In genomic region chr2:11215407-11215806, GRCh38 we compare ENCODE assay signal across 33 cellular contexts.
"Had no signal": no experiment of that assay in that cellular context is flagged by ENCODE, and none has a peak within 500 bp of the region (broad histone marks: within the 10 kb centered on the region; RNA-seq: fewer than 3 reads in every experiment).

No MANE protein-coding gene starts in this region.

- H3K4me3 Mint-ChIP-seq: activated CD4-positive, alpha-beta memory T cell treated with anti-CD3 and anti-CD28 coated beads for 36 hours; activated CD4-positive, alpha-beta T cell treated with anti-CD3 and anti-CD28 coated beads for 36 hours; activated CD4-positive, alpha-beta T cell treated with anti-CD3 and anti-CD28 coated beads, Interleukin-2, amount 10 ng/mL, durations not matched to agents 24 days and 14 days; activated CD8-positive, alpha-beta memory T cell treated with anti-CD3 and anti-CD28 coated beads, Interleukin-2, amount 10 ng/mL, durations not matched to agents 7 days and 5 days; activated CD8-positive, alpha-beta T cell treated with anti-CD3 and anti-CD28 coated beads, Interleukin-2, amount 10 ng/mL, durations not matched to agents 7 days and 5 days; activated naive CD4-positive, alpha-beta T cell treated with anti-CD3 and anti-CD28 coated beads for 36 hours; activated naive CD4-positive, alpha-beta T cell treated with anti-CD3 and anti-CD28 coated beads, Interleukin-2, amount 50 U/mL, for 24 hours; activated naive CD8-positive, alpha-beta T cell treated with anti-CD3 and anti-CD28 coated beads for 36 hours; activated naive CD8-positive, alpha-beta T cell treated with anti-CD3 and anti-CD28 coated beads, Interleukin-2, amount 50 U/mL, for 24 hours; activated T-helper 1 cell treated with anti-CD3 and anti-CD28 coated beads, Interleukin-12 subunit alpha, Interleukin-12 subunit beta, Interleukin-2, Interleukin-4 antibody, amounts not matched to agents 30 ng/mL and 10 ng/mL and 1 ng/mL, durations not matched to agents 14 hours and 24 hours and 36 hours; brain had no signal

- H3K4me3 ChIP-seq: adrenal gland, ascending aorta, breast epithelium, cardiac muscle cell, colonic mucosa, esophagus squamous epithelium, gastroesophageal sphincter, heart right ventricle had no signal

- DNase-seq: activated CD4-positive, alpha-beta memory T cell treated with anti-CD3 and anti-CD28 coated beads for 36 hours; activated CD4-positive, alpha-beta T cell treated with anti-CD3 and anti-CD28 coated beads for 36 hours; activated CD4-positive, alpha-beta T cell treated with anti-CD3 and anti-CD28 coated beads, Interleukin-2, amount 10 ng/mL, durations not matched to agents 24 days and 14 days; activated CD4-positive, CD25-positive, alpha-beta regulatory T cell; activated CD4-positive, CD25-positive, alpha-beta regulatory T cell treated with anti-CD3 and anti-CD28 coated beads, Interleukin-2, amount 50 U/mL, for 72 hours; activated CD8-positive, alpha-beta memory T cell treated with anti-CD3 and anti-CD28 coated beads, Interleukin-2, amount 10 ng/mL, durations not matched to agents 7 days and 5 days; activated CD8-positive, alpha-beta memory T cell treated with anti-CD3 and anti-CD28 coated beads, Interleukin-2, amount 50 U/mL, for 4 hours; activated CD8-positive, alpha-beta T cell treated with anti-CD3 and anti-CD28 coated beads, Interleukin-2, amount 10 ng/mL, durations not matched to agents 7 days and 5 days; activated effector memory CD4-positive, alpha-beta T cell treated with anti-CD3 and anti-CD28 coated beads, Interleukin-2, amount 50 U/mL, for 16 hours; activated naive CD4-positive, alpha-beta T cell treated with anti-CD3 and anti-CD28 coated beads for 36 hours; activated naive CD8-positive, alpha-beta T cell treated with anti-CD3 and anti-CD28 coated beads for 36 hours; activated naive CD8-positive, alpha-beta T cell treated with anti-CD3 and anti-CD28 coated beads, Interleukin-2, amount 50 U/mL, for 24 hours; activated T-cell treated with anti-CD3 and anti-CD28 coated beads, Interleukin-2, amount 50 U/mL, for 1 hour; activated T-cell treated with anti-CD3 and anti-CD28 coated beads, Interleukin-2, amount 50 U/mL, for 48 hours; adrenal gland; central memory CD4-positive, alpha-beta T cell; cerebellar nuclear complex; colonic mucosa; effector CD8-positive, alpha-beta T cell; esophagus squamous epithelium; foreskin melanocyte; heart right ventricle; T-helper 2 cell had no signal

- H3K4me1 Mint-ChIP-seq: activated CD4-positive, alpha-beta T cell treated with anti-CD3 and anti-CD28 coated beads for 36 hours; activated CD4-positive, alpha-beta T cell treated with anti-CD3 and anti-CD28 coated beads, Interleukin-2, amount 10 ng/mL, durations not matched to agents 24 days and 14 days; activated CD8-positive, alpha-beta memory T cell treated with anti-CD3 and anti-CD28 coated beads, Interleukin-2, amount 10 ng/mL, durations not matched to agents 7 days and 5 days; activated naive CD4-positive, alpha-beta T cell treated with anti-CD3 and anti-CD28 coated beads, Interleukin-2, amount 50 U/mL, for 24 hours; activated naive CD8-positive, alpha-beta T cell treated with anti-CD3 and anti-CD28 coated beads for 36 hours; activated naive CD8-positive, alpha-beta T cell treated with anti-CD3 and anti-CD28 coated beads, Interleukin-2, amount 50 U/mL, for 24 hours; brain had no signal

- H3K27me3 Mint-ChIP-seq: activated CD4-positive, alpha-beta memory T cell treated with anti-CD3 and anti-CD28 coated beads for 36 hours; activated CD4-positive, alpha-beta T cell treated with anti-CD3 and anti-CD28 coated beads for 36 hours; activated CD4-positive, alpha-beta T cell treated with anti-CD3 and anti-CD28 coated beads, Interleukin-2, amount 10 ng/mL, durations not matched to agents 24 days and 14 days; activated CD8-positive, alpha-beta memory T cell treated with anti-CD3 and anti-CD28 coated beads, Interleukin-2, amount 10 ng/mL, durations not matched to agents 7 days and 5 days; activated naive CD4-positive, alpha-beta T cell treated with anti-CD3 and anti-CD28 coated beads, Interleukin-2, amount 50 U/mL, for 24 hours; activated naive CD8-positive, alpha-beta T cell treated with anti-CD3 and anti-CD28 coated beads for 36 hours; activated naive CD8-positive, alpha-beta T cell treated with anti-CD3 and anti-CD28 coated beads, Interleukin-2, amount 50 U/mL, for 24 hours; brain had no signal

- FAIRE-seq: endothelial cell of umbilical vein had no signal

- H3K9me3 Mint-ChIP-seq: activated CD4-positive, alpha-beta memory T cell treated with anti-CD3 and anti-CD28 coated beads for 36 hours; activated CD4-positive, alpha-beta T cell treated with anti-CD3 and anti-CD28 coated beads, Interleukin-2, amount 10 ng/mL, durations not matched to agents 24 days and 14 days; activated naive CD4-positive, alpha-beta T cell treated with anti-CD3 and anti-CD28 coated beads for 36 hours; activated naive CD4-positive, alpha-beta T cell treated with anti-CD3 and anti-CD28 coated beads, Interleukin-2, amount 50 U/mL, for 24 hours; activated naive CD8-positive, alpha-beta T cell treated with anti-CD3 and anti-CD28 coated beads for 36 hours; activated naive CD8-positive, alpha-beta T cell treated with anti-CD3 and anti-CD28 coated beads, Interleukin-2, amount 50 U/mL, for 24 hours; activated T-helper 1 cell treated with anti-CD3 and anti-CD28 coated beads, Interleukin-12 subunit alpha, Interleukin-12 subunit beta, Interleukin-2, Interleukin-4 antibody, amounts not matched to agents 30 ng/mL and 10 ng/mL and 1 ng/mL, durations not matched to agents 14 hours and 24 hours and 36 hours; activated T-helper 2 cell treated with anti-CD3 and anti-CD28 coated beads, Interferon-gamma antibody, Interleukin-2, Interleukin-4, amounts not matched to agents 10 μg/mL and 5 μg/mL and 100 μg/mL, durations not matched to agents 14 hours and 24 hours and 36 hours; brain had no signal

- H3K27ac ChIP-seq: adrenal gland, ascending aorta, breast epithelium, cardiac muscle cell, colonic mucosa, epithelial cell of prostate, esophagus squamous epithelium, gastroesophageal sphincter, heart right ventricle had no signal

- H3K36me3 ChIP-seq: colonic mucosa had no signal

- H3K4me1 ChIP-seq: adrenal gland, ascending aorta, breast epithelium, colonic mucosa, esophagus squamous epithelium, gastroesophageal sphincter, heart right ventricle had no signal

- ATAC-seq: activated CD4-positive, alpha-beta T cell treated with anti-CD3 and anti-CD28 coated beads for 36 hours; activated CD8-positive, alpha-beta memory T cell treated with anti-CD3 and anti-CD28 coated beads, Interleukin-2, amount 10 ng/mL, durations not matched to agents 7 days and 5 days; activated CD8-positive, alpha-beta T cell treated with anti-CD3 and anti-CD28 coated beads, Interleukin-2, amount 10 ng/mL, durations not matched to agents 7 days and 5 days; activated naive CD8-positive, alpha-beta T cell treated with anti-CD3 and anti-CD28 coated beads, Interleukin-2, amount 50 U/mL, for 24 hours; gastroesophageal sphincter; heart right ventricle had no signal

- H3K27me3 ChIP-seq: adrenal gland, ascending aorta, breast epithelium, cardiac muscle cell, colonic mucosa, esophagus squamous epithelium, gastroesophageal sphincter, heart right ventricle had no signal

- H3K9me3 ChIP-seq: ascending aorta, breast epithelium, colonic mucosa, esophagus squamous epithelium, gastroesophageal sphincter, heart right ventricle had no signal

- H3K27ac Mint-ChIP-seq: activated CD4-positive, alpha-beta memory T cell treated with anti-CD3 and anti-CD28 coated beads for 36 hours; activated CD4-positive, alpha-beta T cell treated with anti-CD3 and anti-CD28 coated beads for 36 hours; activated CD4-positive, alpha-beta T cell treated with anti-CD3 and anti-CD28 coated beads, Interleukin-2, amount 10 ng/mL, durations not matched to agents 24 days and 14 days; activated CD8-positive, alpha-beta memory T cell treated with anti-CD3 and anti-CD28 coated beads, Interleukin-2, amount 10 ng/mL, durations not matched to agents 7 days and 5 days; activated CD8-positive, alpha-beta T cell treated with anti-CD3 and anti-CD28 coated beads, Interleukin-2, amount 10 ng/mL, durations not matched to agents 7 days and 5 days; activated naive CD4-positive, alpha-beta T cell treated with anti-CD3 and anti-CD28 coated beads for 36 hours; activated naive CD4-positive, alpha-beta T cell treated with anti-CD3 and anti-CD28 coated beads, Interleukin-2, amount 50 U/mL, for 24 hours; activated naive CD8-positive, alpha-beta T cell treated with anti-CD3 and anti-CD28 coated beads for 36 hours; activated naive CD8-positive, alpha-beta T cell treated with anti-CD3 and anti-CD28 coated beads, Interleukin-2, amount 50 U/mL, for 24 hours; activated T-helper 1 cell treated with anti-CD3 and anti-CD28 coated beads, Interleukin-12 subunit alpha, Interleukin-12 subunit beta, Interleukin-2, Interleukin-4 antibody, amounts not matched to agents 30 ng/mL and 10 ng/mL and 1 ng/mL, durations not matched to agents 14 hours and 24 hours and 36 hours; activated T-helper 2 cell treated with anti-CD3 and anti-CD28 coated beads, Interferon-gamma antibody, Interleukin-2, Interleukin-4, amounts not matched to agents 10 μg/mL and 5 μg/mL and 100 μg/mL, durations not matched to agents 14 hours and 24 hours and 36 hours; brain had no signal
